1 cellular context compared by ENCODE assay signal in genomic region chr2:68860111-68860510, GRCh38.
A peak's percentile ranks its signal among the peaks of the same experiment; 100 is the strongest.
TF ChIP-seq lines count a peak whose summit lies in the region.

No MANE protein-coding gene starts in this region.

TF ChIP-seq in SK-N-SH treated with all-trans-retinoic acid at 6 μM for 48 hours, 23 proteins besides CTCF, POLR2A, EP300 and RAD21 (continued from another document):
- TF ChIP-seq POU6F1 (CRISPR knock-in tag; IDR thresholded peaks at IDR 0.05; ENCODE audit: borderline replicate concordance, low read depth) (no peak), ZC3H10 (CRISPR knock-in tag; IDR thresholded peaks at IDR 0.05) (no peak), CSDC2 (CRISPR knock-in tag; IDR thresholded peaks at IDR 0.05) (no peak), TOX (CRISPR knock-in tag; IDR thresholded peaks at IDR 0.05; ENCODE audit: borderline replicate concordance) (no peak), TCF4 (CRISPR knock-in tag; IDR thresholded peaks at IDR 0.05; ENCODE audit: borderline replicate concordance) (peak; percentile 80), SNAI2 (CRISPR knock-in tag; IDR thresholded peaks at IDR 0.05) (no peak)
